ENCODE assay signal across 16 cellular contexts in genomic region chr14:34212574-34212973, GRCh38.
DNase-seq lines count a peak whose midpoint lies in the region; ATAC-seq, FAIRE-seq and TF ChIP-seq lines count a peak whose summit lies in the region.
"Had no signal": no experiment of that assay in that cellular context is flagged by ENCODE, and none has a peak within 500 bp of the region (broad histone marks: within the 10 kb centered on the region; RNA-seq: fewer than 3 reads in every experiment).

No MANE protein-coding gene starts in this region.

- no peak for TF ChIP-seq CTCF in kidney (IDR thresholded peaks at IDR 0.05; ENCODE audit: borderline replicate concordance, extremely low read depth, insufficient read depth)

- no peaks in the 10 kb centered on the region for H3K36me3 ChIP-seq in kidney (ENCODE audit: control insufficient read depth in 1 of 2, insufficient read depth in 2 of 2, low read length in 2 of 2)
- H3K36me3 ChIP-seq: left lung had no signal

- ATAC-seq in GM21367 (IDR thresholded peaks at IDR 0.05; ENCODE audit: unreplicated experiment) (no peak), GM18498 (IDR thresholded peaks at IDR 0.05; ENCODE audit: unreplicated experiment) (no peak), HG02870 (IDR thresholded peaks at IDR 0.05; ENCODE audit: unreplicated experiment) (no peak)
- ATAC-seq: left lung had no signal

- H3K9ac ChIP-seq in kidney (ENCODE audit: low read length in 2 of 2), result no peak overlapping the region

- no peaks in the 10 kb centered on the region for H3K9me3 ChIP-seq in kidney (ENCODE audit: control insufficient read depth in 1 of 2, low read length in 2 of 2)
- H3K9me3 ChIP-seq: left lung had no signal

- no peaks in the 10 kb centered on the region for H3K4me1 ChIP-seq in kidney (ENCODE audit: control insufficient read depth in 1 of 2, insufficient read depth in 1 of 2, low read depth in 1 of 2, low read length in 2 of 2)
- H3K4me1 ChIP-seq: left lung had no signal

- FAIRE-seq in GM19239 (lab: Jason Lieb, UNC) (peak; percentile 23), kidney (lab: Jason Lieb, UNC) (no peak)

- intact Hi-C loops in kidney (cut with DNase I), result no loop called here

- H3K4me3 ChIP-seq in kidney (ENCODE audit: low read length in 2 of 2), result no peak overlapping the region
- H3K4me3 ChIP-seq: left lung had no signal

- DNase-seq in Ammon's horn (ENCODE audit: low spot score), result peak; percentile 55
- no peak for DNase-seq in GM19239 (ENCODE audit: insufficient read length, low spot score)
- DNase-seq in caudate nucleus (lab: John Stamatoyannopoulos, UW), result peak in 4 of 61 donors; percentile 5 to 63 (median 23)
- peak; percentile 30 for DNase-seq in non-pigmented ciliary epithelial cell (ENCODE audit: low read depth)
- no peak for DNase-seq in kidney
- DNase-seq: activated CD4-positive, alpha-beta T cell treated with anti-CD3 and anti-CD28 coated beads for 4 hours; AML-193; left lung; NCI-H1105; NCI-H526; stimulated activated CD4-positive, alpha-beta T cell treated with anti-CD3 and anti-CD28 coated beads, Interleukin-15, amount 100 ng/mL, for 24 hours; stimulated activated naive CD4-positive, alpha-beta T cell treated with Interleukin-2 at 50 U/mL for 16 hours had no signal

- peak overlapping the region; percentile 32 for H3K27ac ChIP-seq in caudate nucleus (ENCODE audit: low read depth, low read length)
- no peak overlapping the region for H3K27ac ChIP-seq in kidney (ENCODE audit: low read depth in 2 of 2, low read length in 2 of 2)
- H3K27ac ChIP-seq: left lung, RWPE1 had no signal

Comparison
In these comparisons a context has a peak if more than half of its experiments do, and no peak if none do; other contexts are left out.
1. DNase-seq: peak in Ammon's horn (single experiment) and non-pigmented ciliary epithelial cell (single experiment); none in GM19239 (single experiment) and kidney (single experiment).